ENCODE assay signal across 8 cellular contexts in genomic region chr9:131627846-131628820, GRCh38.
DNase-seq lines count a peak whose midpoint lies in the region; ATAC-seq and TF ChIP-seq lines count a peak whose summit lies in the region.

No MANE protein-coding gene starts in this region.

- H3K4me1 ChIP-seq in neutrophil (ENCODE audit: control insufficient read depth in 1 of 2, insufficient read depth in 1 of 2, low read depth in 1 of 2, low read length in 1 of 2) (peaks cover 29 to 50% of the 10 kb centered on the region in 2 experiments), uterus (no peaks in the 10 kb centered on the region)

- H3K4me3 ChIP-seq in neutrophil (ENCODE audit: low read depth in 1 of 2, low read length in 1 of 2) (no peak overlapping the region), uterus (no peak overlapping the region)

- POLR2A ChIA-PET in GM10248 (lab: Yijun Ruan, JAX) = interaction anchor here (0.5 to 0.6 kb wide), 2 partner anchors 91 to 474 kb away, joined by 3 read pairs; no protein-coding TSS in a partner anchor

- H3K9me3 ChIP-seq in T-helper 17 cell (ENCODE audit: control insufficient read depth, low read length, poor library complexity, severe bottlenecking) = no peaks in the 10 kb centered on the region
- H3K9me3 ChIP-seq in neutrophil = no peaks in the 10 kb centered on the region
- no peaks in the 10 kb centered on the region for H3K9me3 ChIP-seq in uterus

- peak overlapping the region; percentile 67 for H3K4me3 Mint-ChIP-seq in T-helper 17 cell
- no peak overlapping the region for H3K4me3 Mint-ChIP-seq in chondrocyte (ENCODE audit: unreplicated experiment)

- peak overlapping the region; percentile 86 for H3K27ac ChIP-seq in neutrophil
- H3K27ac ChIP-seq in uterus = no peak overlapping the region

- DNase-seq in T-helper 17 cell (peak; percentile 36 to 55 (median 48)), chondrocyte (ENCODE audit: low spot score) (no peak), GM10248 (ENCODE audit: extremely low spot score) (no peak), uterus (no peak), LoVo (ENCODE audit: low spot score) (no peak)

- no peak for TF ChIP-seq POLR2A in uterus (IDR thresholded peaks at IDR 0.05)

- H3K27ac Mint-ChIP-seq in T-helper 17 cell (peak overlapping the region; percentile 97), chondrocyte (ENCODE audit: unreplicated experiment) (peak overlapping the region; percentile 49)

- intact Hi-C loops in uterus (cut with DNase I; ENCODE audit: low total_unique reads) = no loop called here

- ATAC-seq in GM21528 (IDR thresholded peaks at IDR 0.05; ENCODE audit: low FRiP score, unreplicated experiment) (peak; percentile 38), T-helper 17 cell (peak; percentile 86), HG02852 (IDR thresholded peaks at IDR 0.05; ENCODE audit: unreplicated experiment) (no peak)

- H3K36me3 ChIP-seq in neutrophil (peaks cover 30% of the 10 kb centered on the region), uterus (no peaks in the 10 kb centered on the region)

- H3K27me3 ChIP-seq in neutrophil (no peaks in the 10 kb centered on the region), uterus (no peaks in the 10 kb centered on the region)

- H3K4me1 Mint-ChIP-seq in T-helper 17 cell = peaks cover 34% of the 10 kb centered on the region
- H3K4me1 Mint-ChIP-seq in chondrocyte (ENCODE audit: low read depth) = peaks cover 12% of the 10 kb centered on the region

- H3K36me3 Mint-ChIP-seq in T-helper 17 cell (ENCODE audit: low read depth) (peaks cover 3% of the 10 kb centered on the region), chondrocyte (ENCODE audit: low read depth) (peaks cover 11% of the 10 kb centered on the region)

- no peaks in the 10 kb centered on the region for H3K27me3 Mint-ChIP-seq in T-helper 17 cell
- no peaks in the 10 kb centered on the region for H3K27me3 Mint-ChIP-seq in chondrocyte (ENCODE audit: low read depth)

- no peak for TF ChIP-seq CTCF in chondrocyte (IDR thresholded peaks at IDR 0.05)
- no peak for TF ChIP-seq CTCF in neutrophil (IDR thresholded peaks at IDR 0.05)
- TF ChIP-seq CTCF in GM10248 (IDR thresholded peaks at IDR 0.05; ENCODE audit: control extremely low read depth, extremely low read depth, low read depth, missing control alignments) = no peak
- no peak for TF ChIP-seq CTCF in uterus (IDR thresholded peaks at IDR 0.05)

- no peaks in the 10 kb centered on the region for H3K9me3 Mint-ChIP-seq in chondrocyte (ENCODE audit: low read depth)

- CTCF ChIA-PET in GM10248 (lab: Yijun Ruan, JAX) = interaction anchor here (0.8 to 2.1 kb wide), 9 partner anchors 11 to 111 kb away, joined by 3 to 10 read pairs (median 4); no protein-coding TSS in a partner anchor

Comparison
In these comparisons a context has a peak if more than half of its experiments do, and no peak if none do; other contexts are left out.
1. DNase-seq: peak in T-helper 17 cell (3 of 3); none in chondrocyte (single experiment), GM10248 (single experiment), uterus (0 of 2) and LoVo (single experiment).